Comparison of ENCODE assay signal across 23 cellular contexts in genomic region chr12:87807127-87807526, GRCh38.
DNase-seq lines count a peak whose midpoint lies in the region; TF ChIP-seq lines count a peak whose summit lies in the region.
"Had no signal": no experiment of that assay in that cellular context is flagged by ENCODE, and none has a peak within 500 bp of the region (broad histone marks: within the 10 kb centered on the region; RNA-seq: fewer than 3 reads in every experiment).

No MANE protein-coding gene starts in this region.

- H3K4me3 ChIP-seq in neural progenitor cell = no peak overlapping the region
- no peak overlapping the region for H3K4me3 ChIP-seq in right atrium auricular region
- H3K4me3 ChIP-seq: GM12878 had no signal

- H3F3A ChIP-seq in neural progenitor cell (ENCODE audit: low read depth) = no peaks in the 10 kb centered on the region

- DNase-seq in DMS53 (lab: John Stamatoyannopoulos, UW) (peak; percentile 28), DMS53 treated with DMSO at 0.1 percent for 48 hours (lab: John Stamatoyannopoulos, UW; ENCODE audit: unreplicated experiment) (no peak), OCI-M1 (lab: John Stamatoyannopoulos, UW) (peak; percentile 12), neural progenitor cell (ENCODE audit: low spot score) (no peak), right atrium auricular region (ENCODE audit: low spot score) (no peak), Calu3 (no peak)
- DNase-seq in activated CD4-positive, CD25-positive, alpha-beta regulatory T cell (lab: John Stamatoyannopoulos, UW) = no peak
- DNase-seq: 8988T, DMS79, EL, GDM1, KBM-7, MV-4-11, NCI-H1105, NCI-H1436 treated with DMSO at 0.1 percent for 48 hours, NCI-H1930, NCI-H2107, NCI-H2227 treated with DMSO at 0.1 percent for 48 hours, NCI-H510A, NCI-H69, SHP77 had no signal

- H4K20me1 ChIP-seq in neural progenitor cell (ENCODE audit: low read depth) = no peaks in the 10 kb centered on the region

- H3K9me3 Mint-ChIP-seq in neural progenitor cell (peaks cover 1% of the 10 kb centered on the region), Calu3 (ENCODE audit: low read depth, unreplicated experiment) (peaks cover 3% of the 10 kb centered on the region)

- H3K36me3 Mint-ChIP-seq in neural progenitor cell = no peaks in the 10 kb centered on the region
- H3K36me3 Mint-ChIP-seq in Calu3 (ENCODE audit: insufficient read depth, unreplicated experiment) = no peaks in the 10 kb centered on the region

- H3K27ac ChIP-seq in neural progenitor cell = no peak overlapping the region
- no peak overlapping the region for H3K27ac ChIP-seq in right atrium auricular region
- H3K27ac ChIP-seq: RWPE1 had no signal

- peaks cover 22% of the 10 kb centered on the region for H3K4me1 Mint-ChIP-seq in neural progenitor cell
- peaks cover 59% of the 10 kb centered on the region for H3K4me1 Mint-ChIP-seq in Calu3 (ENCODE audit: low read depth, unreplicated experiment)

- H3K4me3 Mint-ChIP-seq in neural progenitor cell (no peak overlapping the region), Calu3 (ENCODE audit: low read depth, unreplicated experiment) (no peak overlapping the region)

- H3K9ac ChIP-seq in neural progenitor cell = no peak overlapping the region

- H3K4me1 ChIP-seq in neural progenitor cell (peaks cover 6% of the 10 kb centered on the region), right atrium auricular region (no peaks in the 10 kb centered on the region)

- H3K27ac Mint-ChIP-seq in neural progenitor cell (no peak overlapping the region), Calu3 (ENCODE audit: unreplicated experiment) (no peak overlapping the region)

- no peaks in the 10 kb centered on the region for H3K79me2 ChIP-seq in neural progenitor cell (ENCODE audit: low read depth)

- H3K27me3 Mint-ChIP-seq in neural progenitor cell (ENCODE audit: insufficient read depth, low read depth) = peaks cover 2% of the 10 kb centered on the region
- no peaks in the 10 kb centered on the region for H3K27me3 Mint-ChIP-seq in Calu3 (ENCODE audit: unreplicated experiment)

- intact Hi-C loops in Calu3 (cut with micrococcal nuclease; ENCODE audit: unreplicated experiment) = no loop called here

- TF ChIP-seq CTCF in neural progenitor cell (IDR thresholded peaks at IDR 0.05) = no peak
- no peak for TF ChIP-seq CTCF in right atrium auricular region (IDR thresholded peaks at IDR 0.05)
- TF ChIP-seq CTCF in Calu3 (IDR thresholded peaks at IDR 0.05; ENCODE audit: unreplicated experiment) = no peak

- BruUV-seq in Calu3 (replicated peaks; lab: Mats Ljungman, UMichigan) = no TSS peak

- H3K27me3 ChIP-seq in neural progenitor cell (no peaks in the 10 kb centered on the region), right atrium auricular region (no peaks in the 10 kb centered on the region)

- CTCF ChIA-PET in Calu3 (lab: Charles Lee) = no interaction called here

- H3K36me3 ChIP-seq in neural progenitor cell (no peaks in the 10 kb centered on the region), right atrium auricular region (no peaks in the 10 kb centered on the region)

- H3K9me3 ChIP-seq in neural progenitor cell (ENCODE audit: low read depth) (no peaks in the 10 kb centered on the region), right atrium auricular region (no peaks in the 10 kb centered on the region)

- H3K4me2 ChIP-seq in neural progenitor cell = no peak overlapping the region

- H2AFZ ChIP-seq in neural progenitor cell (replicated peaks) = peak overlapping the region; percentile 29

Comparison
In these comparisons a context has a peak if more than half of its experiments do, and no peak if none do; other contexts are left out.
1. DNase-seq: peak in DMS53 (single experiment) and OCI-M1 (single experiment); none in DMS53 treated with DMSO at 0.1 percent for 48 hours (single experiment), neural progenitor cell (single experiment), right atrium auricular region (single experiment), Calu3 (single experiment) and activated CD4-positive, CD25-positive, alpha-beta regulatory T cell (0 of 4).